Comparison of ENCODE assay signal across 8 cellular contexts in genomic region chr19:12881172-12881808, GRCh38. TPM values are rescaled to one million over a fixed set of nuclear protein-coding genes. Genes with fewer than 3 reads are reported as not detected.
DNase-seq lines count a peak whose midpoint lies in the region; ATAC-seq, FAIRE-seq and TF ChIP-seq lines count a peak whose summit lies in the region.

DNASE2 (minus strand) TSS chr19:12881449; CDS start chr19:12881375, 74 bp downstream.

- H3K79me2 ChIP-seq in SU-DHL-6 (ENCODE audit: insufficient read depth, low read length), result peaks cover 6% of the 10 kb centered on the region; the same call in 1 of the 2 replicates

- H4K20me1 ChIP-seq in SU-DHL-6 (ENCODE audit: low read depth, low read length), result no peaks in the 10 kb centered on the region

- peaks cover 6% of the 10 kb centered on the region; the same call in 1 of the 2 replicates for H3F3A ChIP-seq in SU-DHL-6 (ENCODE audit: insufficient read depth)

- H3K36me3 ChIP-seq in GM06990 (ENCODE audit: control insufficient read depth, insufficient read depth, low read length), result peaks cover 5% of the 10 kb centered on the region
- no peaks in the 10 kb centered on the region for H3K36me3 ChIP-seq in SU-DHL-6 (ENCODE audit: low read length)
- peaks cover 0 to 8% (median 0%) of the 10 kb centered on the region in 3 donors for H3K36me3 ChIP-seq in pancreas
- H3K36me3 ChIP-seq in tibial artery, result peaks cover 20 to 26% (median 24%) of the 10 kb centered on the region in 3 donors

- H3K4me2 ChIP-seq in SU-DHL-6 (ENCODE audit: low read depth, low read length, poor library complexity, severe bottlenecking), result peak within 1 kb of the TSS; percentile 65

- H2AFZ ChIP-seq in SU-DHL-6 (ENCODE audit: low read depth, low read length, severe bottlenecking), result peak within 1 kb of the TSS; percentile 90

- WGBS in pancreas, 2 donors, result 0% methylated on average over 38 of the region's 38 CpGs

- peak; percentile 73 for FAIRE-seq in pancreas (lab: Jason Lieb, UNC)

- intact Hi-C loops in Right ventricle myocardium inferior (cut with DNase I), result no loop called here
- intact Hi-C loops in pancreas (cut with DNase I), result no loop called here
- intact Hi-C loops in tibial artery (cut with DNase I; ENCODE audit: low total_unique reads), result loop anchor here (10.0 kb wide), 1 partner anchor 64 kb away; the partner anchor contains the start of gene RAD23A

- H3K9ac ChIP-seq in SU-DHL-6 (ENCODE audit: low read length), result peak within 1 kb of the TSS; percentile 90

- H3K27me3 ChIP-seq in GM06990 (replicated peaks; ENCODE audit: control insufficient read depth, insufficient read depth, low read length) (no peaks in the 10 kb centered on the region), SU-DHL-6 (ENCODE audit: low read length) (no peaks in the 10 kb centered on the region), pancreas (no peaks in the 10 kb centered on the region), tibial artery (peaks cover 0 to 26% of the 10 kb centered on the region in 2 donors)

- TF ChIP-seq CTCF in GM06990 (IDR thresholded peaks at IDR 0.05; ENCODE audit: insufficient read depth, low read length, poor library complexity, severe bottlenecking) (no peak), SU-DHL-6 (IDR thresholded peaks at IDR 0.05; ENCODE audit: insufficient read depth, low read length, poor library complexity, severe bottlenecking) (no peak), pancreas (IDR thresholded peaks at IDR 0.05) (no peak), tibial artery (IDR thresholded peaks at IDR 0.05) (no peak)

- ATAC-seq in HG02610 (IDR thresholded peaks at IDR 0.05; ENCODE audit: unreplicated experiment), result peak; percentile 79
- ATAC-seq in Right ventricle myocardium inferior, result peak; percentile 96
- ATAC-seq in pancreas, result peak; percentile 84 to 90 (median 88)

- H3K9me3 ChIP-seq in SU-DHL-6 (ENCODE audit: insufficient read depth, low read length), result peaks cover 13% of the 10 kb centered on the region; the same call in 1 of the 2 replicates
- no peaks in the 10 kb centered on the region for H3K9me3 ChIP-seq in pancreas
- H3K9me3 ChIP-seq in tibial artery, result peaks cover 0 to 13% (median 5%) of the 10 kb centered on the region in 3 donors

- H3K4me3 ChIP-seq in GM06990 (replicated peaks; ENCODE audit: low read depth, low read length) (peak within 1 kb of the TSS; percentile 74), SU-DHL-6 (ENCODE audit: insufficient read depth, low read length, poor library complexity, severe bottlenecking) (peak within 1 kb of the TSS; percentile 94), pancreas (peak within 1 kb of the TSS; percentile 51 to 74 (median 60)), tibial artery (peak within 1 kb of the TSS; percentile 77 to 78)

- H3K4me1 ChIP-seq in pancreas (no peaks in the 10 kb centered on the region), tibial artery (peaks cover 0 to 33% (median 20%) of the 10 kb centered on the region in 4 donors)

- H3K9me2 ChIP-seq in SU-DHL-6 (replicated peaks; ENCODE audit: insufficient read depth, low read length), result no peaks in the 10 kb centered on the region

- H3K27ac ChIP-seq in SU-DHL-6 (ENCODE audit: low read depth, low read length) (peak within 1 kb of the TSS; percentile 71), pancreas (peak within 1 kb of the TSS; percentile 85 to 94 (median 88)), tibial artery (peak within 1 kb of the TSS; percentile 95)

- DNase-seq in GM06990 (ENCODE audit: extremely low read depth, insufficient read length) (peak; percentile 94), NCI-H1105 (lab: John Stamatoyannopoulos, UW) (peak; percentile 98), Right ventricle myocardium inferior (ENCODE audit: missing footprints) (peak; percentile 98), pancreas (peak; percentile 94 to 99 (median 98)), tibial artery (peak; percentile 98 to 99)
- DNase-seq in activated naive CD8-positive, alpha-beta T cell treated with anti-CD3 and anti-CD28 coated beads, Interleukin-2, amount 50 U/mL, for 16 hours (ENCODE audit: low read depth, low spot score), result peak; percentile 75

RNA-seq across cellular contexts. Expression of gene DNASE2, which starts in this region (rescaled TPM):
- total RNA-seq in Right ventricle myocardium inferior (18.8 TPM), pancreas (10 to 100 TPM; 16.2 to 35.9 (median 20.5) TPM)
- 10 to 100 TPM in 1 of 2 donors, 1 to 10 TPM in 1; 9.4 to 21.0 TPM for polyA plus RNA-seq in pancreas

Comparison
In these comparisons a context has a peak if more than half of its experiments do, and no peak if none do; other contexts are left out.
1. Peak in every context shown above with its lines: DNase-seq, ATAC-seq, H3K4me3 ChIP-seq and H3K27ac ChIP-seq.